8 cellular contexts compared by ENCODE assay signal in the genomic region with DNA sequence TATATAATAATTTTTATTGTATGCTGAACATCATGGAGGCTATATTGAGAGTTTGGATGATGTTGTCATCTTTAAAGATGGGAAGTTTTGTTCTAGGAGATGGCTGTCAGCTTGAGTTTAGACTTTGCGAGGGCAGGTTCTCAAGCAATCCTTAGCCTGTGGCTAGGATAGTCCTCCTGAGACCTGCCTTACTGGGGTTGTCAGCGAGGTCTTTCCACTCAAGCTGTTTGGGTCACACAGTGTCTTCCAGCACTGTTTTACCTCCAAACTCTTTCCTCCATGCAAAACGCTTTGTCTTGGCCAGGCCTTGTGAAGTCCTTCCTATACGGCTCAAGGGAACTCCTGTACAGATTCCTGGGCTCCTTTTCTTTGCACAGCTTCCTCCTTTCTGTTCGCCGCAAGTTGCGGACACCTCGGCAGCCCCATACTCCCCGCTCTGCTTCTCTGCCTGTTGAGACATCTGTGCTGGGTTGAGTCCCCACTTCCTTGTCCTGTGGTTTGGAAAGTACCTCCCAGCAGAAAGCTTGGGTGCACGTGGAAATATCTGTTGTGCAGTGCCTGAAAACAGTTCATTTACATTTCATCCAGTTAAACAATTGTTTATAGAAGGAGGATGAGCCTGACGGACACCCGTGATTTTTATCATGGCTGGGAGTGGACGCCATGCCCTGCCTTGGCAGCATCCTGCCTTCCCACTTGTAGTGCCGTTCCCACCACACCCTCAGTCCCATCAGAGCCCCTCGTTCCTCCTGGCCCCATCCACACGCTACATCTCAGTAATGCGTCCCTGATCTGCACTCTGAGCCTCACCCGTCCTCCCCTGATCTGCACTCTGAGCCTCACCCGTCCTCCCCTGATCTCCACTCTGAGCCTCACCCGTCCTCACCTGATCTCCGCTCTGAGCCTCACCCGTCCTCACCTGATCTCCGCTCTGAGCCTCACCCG. TPM values are rescaled to one million over a fixed set of nuclear protein-coding genes. Genes with fewer than 3 reads are reported as not detected.
A peak's percentile ranks its signal among the peaks of the same experiment; 100 is the strongest.
DNase-seq lines count a peak whose midpoint lies in the region; ATAC-seq and TF ChIP-seq lines count a peak whose summit lies in the region.

No MANE protein-coding gene starts in this region.

- peak; percentile 69 for ATAC-seq in HG03571 (IDR thresholded peaks at IDR 0.05; ENCODE audit: unreplicated experiment)
- ATAC-seq in left lobe of liver = peak; percentile 33
- no peak for ATAC-seq in GM23338

- H3F3A ChIP-seq in GM23338 (replicated peaks; ENCODE audit: low read depth) = no peaks in the 10 kb centered on the region

- H3K79me2 ChIP-seq in GM23338 (replicated peaks; ENCODE audit: insufficient read depth) = no peaks in the 10 kb centered on the region

- H3K27me3 Mint-ChIP-seq in GM23338 (ENCODE audit: insufficient read depth, low read depth, poor library complexity) = peaks cover 11% of the 10 kb centered on the region

- no peaks in the 10 kb centered on the region for H3K9me2 ChIP-seq in GM23338 (ENCODE audit: insufficient read depth)

- peaks cover 1% of the 10 kb centered on the region for H3K9me3 ChIP-seq in thymus (ENCODE audit: control insufficient read depth)

- in situ Hi-C loops in GM13976 (cut with MboI; ENCODE audit: low sequenced_read_pairs, unreplicated experiment) = no loop called here

- H3K27me3 ChIP-seq in thymus (ENCODE audit: control insufficient read depth, insufficient read depth) (no peaks in the 10 kb centered on the region), GM23338 (ENCODE audit: insufficient read depth) (no peaks in the 10 kb centered on the region)

- TF ChIP-seq CTCF in GM13976 (IDR thresholded peaks at IDR 0.05; ENCODE audit: borderline replicate concordance, control extremely low read depth, extremely low read depth, insufficient read depth, missing control alignments) = no peak
- TF ChIP-seq CTCF in GM23338 (conservative IDR thresholded peaks at IDR 0.05; ENCODE audit: low read depth in 2 of 2) = no peak

- H3K4me1 ChIP-seq in thymus (ENCODE audit: control insufficient read depth, insufficient read depth, low read length) = peaks cover 39% of the 10 kb centered on the region
- H3K4me1 ChIP-seq in GM23338 (ENCODE audit: insufficient read depth) = no peaks in the 10 kb centered on the region

- no peak overlapping the region for H3K4me3 Mint-ChIP-seq in GM23338

- H4K20me1 ChIP-seq in GM23338 (replicated peaks; ENCODE audit: insufficient read depth) = no peaks in the 10 kb centered on the region

- DNase-seq in GM13976 (ENCODE audit: low spot score) = peak; percentile 79
- DNase-seq in activated CD8-positive, alpha-beta memory T cell treated with anti-CD3 and anti-CD28 coated beads for 1 hour (ENCODE audit: extremely low read depth in 1 of 2, low read depth in 1 of 2) = peak; percentile 15 to 25
- no peak for DNase-seq in left lobe of liver (ENCODE audit: low spot score)
- no peak for DNase-seq in SW480 (ENCODE audit: low spot score)
- no peak for DNase-seq in NCI-H2196 treated with DMSO at 0.1 percent for 48 hours (lab: John Stamatoyannopoulos, UW; ENCODE audit: unreplicated experiment)
- no peak for DNase-seq in GM23338 (ENCODE audit: low spot score)

- H3K4me2 ChIP-seq in GM23338 = no peak overlapping the region

- peaks cover 16% of the 10 kb centered on the region for H3K4me1 Mint-ChIP-seq in GM23338

- no peaks in the 10 kb centered on the region for H3K36me3 ChIP-seq in thymus (ENCODE audit: control insufficient read depth, insufficient read depth)
- no peaks in the 10 kb centered on the region for H3K36me3 ChIP-seq in GM23338 (ENCODE audit: insufficient read depth)

- no peak overlapping the region for H2AFZ ChIP-seq in GM23338

- peak overlapping the region; percentile 58 for H3K27ac ChIP-seq in thymus (ENCODE audit: low read depth)
- no peak overlapping the region for H3K27ac ChIP-seq in GM23338 (ENCODE audit: low read depth)

- peaks cover 9% of the 10 kb centered on the region; the same call in 2 of the 3 replicates for H3K9me3 Mint-ChIP-seq in GM23338

- no peaks in the 10 kb centered on the region for H3K36me3 Mint-ChIP-seq in GM23338 (ENCODE audit: low read depth)

- H3K27ac Mint-ChIP-seq in GM23338 = no peak overlapping the region

- WGBS in thymus = 29% methylated on average over 24 of the region's 24 CpGs

- peak overlapping the region; percentile 6 for H3K4me3 ChIP-seq in thymus (ENCODE audit: low read length)
- H3K4me3 ChIP-seq in GM23338 = no peak overlapping the region

TF ChIP-seq in GM23338, 12 proteins besides CTCF, POLR2A, EP300 and RAD21 (continues in another document):
- TF ChIP-seq ZNF331 (CRISPR knock-in tag; IDR thresholded peaks at IDR 0.05; ENCODE audit: low read depth) (no peak), NANOG (IDR thresholded peaks at IDR 0.05; ENCODE audit: borderline replicate concordance) (no peak), CREB1 (CRISPR knock-in tag; IDR thresholded peaks at IDR 0.05; ENCODE audit: low read depth) (no peak)
- TF ChIP-seq, protein P1, sequence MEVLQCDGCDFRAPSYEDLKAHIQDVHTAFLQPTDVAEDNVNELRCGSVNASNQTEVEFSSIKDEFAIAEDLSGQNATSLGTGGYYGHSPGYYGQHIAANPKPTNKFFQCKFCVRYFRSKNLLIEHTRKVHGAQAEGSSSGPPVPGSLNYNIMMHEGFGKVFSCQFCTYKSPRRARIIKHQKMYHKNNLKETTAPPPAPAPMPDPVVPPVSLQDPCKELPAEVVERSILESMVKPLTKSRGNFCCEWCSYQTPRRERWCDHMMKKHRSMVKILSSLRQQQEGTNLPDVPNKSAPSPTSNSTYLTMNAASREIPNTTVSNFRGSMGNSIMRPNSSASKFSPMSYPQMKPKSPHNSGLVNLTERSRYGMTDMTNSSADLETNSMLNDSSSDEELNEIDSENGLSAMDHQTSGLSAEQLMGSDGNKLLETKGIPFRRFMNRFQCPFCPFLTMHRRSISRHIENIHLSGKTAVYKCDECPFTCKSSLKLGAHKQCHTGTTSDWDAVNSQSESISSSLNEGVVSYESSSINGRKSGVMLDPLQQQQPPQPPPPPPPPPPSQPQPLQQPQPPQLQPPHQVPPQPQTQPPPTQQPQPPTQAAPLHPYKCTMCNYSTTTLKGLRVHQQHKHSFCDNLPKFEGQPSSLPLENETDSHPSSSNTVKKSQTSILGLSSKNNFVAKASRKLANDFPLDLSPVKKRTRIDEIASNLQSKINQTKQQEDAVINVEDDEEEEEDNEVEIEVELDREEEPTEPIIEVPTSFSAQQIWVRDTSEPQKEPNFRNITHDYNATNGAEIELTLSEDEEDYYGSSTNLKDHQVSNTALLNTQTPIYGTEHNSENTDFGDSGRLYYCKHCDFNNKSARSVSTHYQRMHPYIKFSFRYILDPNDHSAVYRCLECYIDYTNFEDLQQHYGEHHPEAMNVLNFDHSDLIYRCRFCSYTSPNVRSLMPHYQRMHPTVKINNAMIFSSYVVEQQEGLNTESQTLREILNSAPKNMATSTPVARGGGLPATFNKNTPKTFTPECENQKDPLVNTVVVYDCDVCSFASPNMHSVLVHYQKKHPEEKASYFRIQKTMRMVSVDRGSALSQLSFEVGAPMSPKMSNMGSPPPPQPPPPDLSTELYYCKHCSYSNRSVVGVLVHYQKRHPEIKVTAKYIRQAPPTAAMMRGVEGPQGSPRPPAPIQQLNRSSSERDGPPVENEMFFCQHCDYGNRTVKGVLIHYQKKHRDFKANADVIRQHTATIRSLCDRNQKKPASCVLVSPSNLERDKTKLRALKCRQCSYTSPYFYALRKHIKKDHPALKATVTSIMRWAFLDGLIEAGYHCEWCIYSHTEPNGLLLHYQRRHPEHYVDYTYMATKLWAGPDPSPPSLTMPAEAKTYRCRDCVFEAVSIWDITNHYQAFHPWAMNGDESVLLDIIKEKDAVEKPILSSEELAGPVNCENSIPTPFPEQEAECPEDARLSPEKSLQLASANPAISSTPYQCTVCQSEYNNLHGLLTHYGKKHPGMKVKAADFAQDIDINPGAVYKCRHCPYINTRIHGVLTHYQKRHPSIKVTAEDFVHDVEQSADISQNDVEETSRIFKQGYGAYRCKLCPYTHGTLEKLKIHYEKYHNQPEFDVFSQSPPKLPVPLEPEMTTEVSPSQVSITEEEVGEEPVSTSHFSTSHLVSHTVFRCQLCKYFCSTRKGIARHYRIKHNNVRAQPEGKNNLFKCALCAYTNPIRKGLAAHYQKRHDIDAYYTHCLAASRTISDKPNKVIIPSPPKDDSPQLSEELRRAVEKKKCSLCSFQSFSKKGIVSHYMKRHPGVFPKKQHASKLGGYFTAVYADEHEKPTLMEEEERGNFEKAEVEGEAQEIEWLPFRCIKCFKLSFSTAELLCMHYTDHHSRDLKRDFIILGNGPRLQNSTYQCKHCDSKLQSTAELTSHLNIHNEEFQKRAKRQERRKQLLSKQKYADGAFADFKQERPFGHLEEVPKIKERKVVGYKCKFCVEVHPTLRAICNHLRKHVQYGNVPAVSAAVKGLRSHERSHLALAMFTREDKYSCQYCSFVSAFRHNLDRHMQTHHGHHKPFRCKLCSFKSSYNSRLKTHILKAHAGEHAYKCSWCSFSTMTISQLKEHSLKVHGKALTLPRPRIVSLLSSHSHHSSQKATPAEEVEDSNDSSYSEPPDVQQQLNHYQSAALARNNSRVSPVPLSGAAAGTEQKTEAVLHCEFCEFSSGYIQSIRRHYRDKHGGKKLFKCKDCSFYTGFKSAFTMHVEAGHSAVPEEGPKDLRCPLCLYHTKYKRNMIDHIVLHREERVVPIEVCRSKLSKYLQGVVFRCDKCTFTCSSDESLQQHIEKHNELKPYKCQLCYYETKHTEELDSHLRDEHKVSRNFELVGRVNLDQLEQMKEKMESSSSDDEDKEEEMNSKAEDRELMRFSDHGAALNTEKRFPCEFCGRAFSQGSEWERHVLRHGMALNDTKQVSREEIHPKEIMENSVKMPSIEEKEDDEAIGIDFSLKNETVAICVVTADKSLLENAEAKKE (CRISPR knock-in tag; IDR thresholded peaks at IDR 0.05) = no peak

RNA-seq across cellular contexts. Expression of a gene that starts 55.0 kb away (rescaled TPM):
- total RNA-seq in left lobe of liver = 11.0 TPM
- polyA plus RNA-seq in thymus (19.1 TPM), GM23338 (2016; fragmentation: Nextera tagmentation; extraction: Ambion mirVana) (0.70 and 0.87 TPM in 2 replicates)
- 0.85 and 1.5 TPM in 2 replicates for total RNA-seq in GM23338 (2014; rRNA removed; shearing (Covaris generic))

Comparison
In these comparisons a context has a peak if more than half of its experiments do, and no peak if none do; other contexts are left out.
1. DNase-seq: peak in GM13976 (single experiment) and activated CD8-positive, alpha-beta memory T cell treated with anti-CD3 and anti-CD28 coated beads for 1 hour (2 of 2); none in left lobe of liver (single experiment), SW480 (single experiment), NCI-H2196 treated with DMSO at 0.1 percent for 48 hours (single experiment) and GM23338 (single experiment).